In the genomic region with DNA sequence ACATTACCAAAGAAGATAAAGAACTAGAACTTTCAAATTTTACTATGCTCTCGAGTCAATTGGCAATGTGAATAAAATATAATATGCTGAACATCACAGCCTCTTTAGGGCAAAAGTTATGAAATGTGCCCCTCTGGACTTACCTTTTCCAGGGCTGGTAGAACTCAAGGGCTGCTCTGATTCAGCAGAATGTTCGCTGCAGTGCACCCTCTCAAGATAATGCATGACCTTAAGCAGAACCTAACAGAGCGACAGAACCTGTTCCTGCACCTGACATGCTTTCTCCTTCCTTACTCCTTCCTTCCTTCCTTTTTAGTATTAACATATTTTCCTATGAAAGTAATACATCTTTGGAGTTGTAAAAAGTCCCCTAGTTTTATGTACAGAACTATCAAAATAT, we compare ENCODE assay signal across 34 cellular contexts.
"Had no signal": no experiment of that assay in that cellular context is flagged by ENCODE, and none has a peak within 500 bp of the region (broad histone marks: within the 10 kb centered on the region; RNA-seq: fewer than 3 reads in every experiment).

No MANE protein-coding gene starts in this region.

- H3K36me3 ChIP-seq: adrenal gland, ascending aorta, brain microvascular endothelial cell, breast epithelium, cardiac muscle cell had no signal

- H3K27ac ChIP-seq: adrenal gland, ascending aorta, body of pancreas, brain microvascular endothelial cell, breast epithelium, cardiac muscle cell had no signal

- H3K4me1 ChIP-seq: adrenal gland, ascending aorta, breast epithelium had no signal

- H3K4me3 ChIP-seq: adrenal gland, ascending aorta, body of pancreas, breast epithelium, cardiac muscle cell had no signal

- FAIRE-seq: astrocyte, bronchial epithelial cell had no signal

- H3K9me3 ChIP-seq: adrenal gland, ascending aorta, body of pancreas, breast epithelium had no signal

- ATAC-seq: activated naive CD4-positive, alpha-beta T cell treated with anti-CD3 and anti-CD28 coated beads, Interleukin-2, amount 50 U/mL, for 72 hours; activated naive CD8-positive, alpha-beta T cell treated with anti-CD3 and anti-CD28 coated beads, Interleukin-2, amount 50 U/mL, for 24 hours; activated T-cell treated with anti-CD3 and anti-CD28 coated beads, Interleukin-2, amount 50 U/mL, for 4 hours; activated T-cell treated with anti-CD3 and anti-CD28 coated beads, Interleukin-2, amount 50 U/mL, for 72 hours; activated T-helper 17 cell treated with anti-CD3 and anti-CD28 coated beads, Interleukin-2, amount 50 U/mL, for 72 hours; body of pancreas had no signal

- DNase-seq: activated effector memory CD4-positive, alpha-beta T cell treated with anti-CD3 and anti-CD28 coated beads, Interleukin-2, amount 50 U/mL, for 16 hours; activated effector memory CD4-positive, alpha-beta T cell treated with Interleukin-2 at 50 U/mL for 16 hours; activated gamma-delta T cell; activated gamma-delta T cell treated with Interleukin-2 at 50 U/mL for 16 hours; activated naive CD4-positive, alpha-beta T cell; activated naive CD4-positive, alpha-beta T cell treated with anti-CD3 and anti-CD28 coated beads for 36 hours; activated naive CD4-positive, alpha-beta T cell treated with anti-CD3 and anti-CD28 coated beads, Interleukin-2, amount 10 ng/mL, durations not matched to agents 7 days and 5 days; activated naive CD4-positive, alpha-beta T cell treated with anti-CD3 and anti-CD28 coated beads, Interleukin-2, amount 50 U/mL, for 16 hours; activated naive CD4-positive, alpha-beta T cell treated with Interleukin-2 at 50 U/mL for 16 hours; activated naive CD8-positive, alpha-beta T cell treated with anti-CD3 and anti-CD28 coated beads for 36 hours; activated naive CD8-positive, alpha-beta T cell treated with anti-CD3 and anti-CD28 coated beads, Interleukin-2, amount 10 ng/mL, durations not matched to agents 7 days and 5 days; activated naive CD8-positive, alpha-beta T cell treated with anti-CD3 and anti-CD28 coated beads, Interleukin-2, amount 50 U/mL, for 24 hours; activated T-cell treated with anti-CD3 and anti-CD28 coated beads, Interleukin-2, amount 50 U/mL, for 1 hour; activated T-cell treated with anti-CD3 and anti-CD28 coated beads, Interleukin-2, amount 50 U/mL, for 24 hours; activated T-cell treated with anti-CD3 and anti-CD28 coated beads, Interleukin-2, amount 50 U/mL, for 4 hours; activated T-cell treated with anti-CD3 and anti-CD28 coated beads, Interleukin-2, amount 50 U/mL, for 48 hours; activated T-cell treated with anti-CD3 and anti-CD28 coated beads, Interleukin-2, amount 50 U/mL, for 72 hours; adrenal gland; amniotic stem cell; amygdala; anterior cingulate cortex; aorta; brain microvascular endothelial cell; caudate nucleus; central memory CD4-positive, alpha-beta T cell; cerebellar nuclear complex had no signal

- H3K27me3 ChIP-seq: adrenal gland, ascending aorta, body of pancreas, brain microvascular endothelial cell, breast epithelium, cardiac muscle cell had no signal
